Comparison of ENCODE assay signal across 8 cellular contexts in the genomic region with DNA sequence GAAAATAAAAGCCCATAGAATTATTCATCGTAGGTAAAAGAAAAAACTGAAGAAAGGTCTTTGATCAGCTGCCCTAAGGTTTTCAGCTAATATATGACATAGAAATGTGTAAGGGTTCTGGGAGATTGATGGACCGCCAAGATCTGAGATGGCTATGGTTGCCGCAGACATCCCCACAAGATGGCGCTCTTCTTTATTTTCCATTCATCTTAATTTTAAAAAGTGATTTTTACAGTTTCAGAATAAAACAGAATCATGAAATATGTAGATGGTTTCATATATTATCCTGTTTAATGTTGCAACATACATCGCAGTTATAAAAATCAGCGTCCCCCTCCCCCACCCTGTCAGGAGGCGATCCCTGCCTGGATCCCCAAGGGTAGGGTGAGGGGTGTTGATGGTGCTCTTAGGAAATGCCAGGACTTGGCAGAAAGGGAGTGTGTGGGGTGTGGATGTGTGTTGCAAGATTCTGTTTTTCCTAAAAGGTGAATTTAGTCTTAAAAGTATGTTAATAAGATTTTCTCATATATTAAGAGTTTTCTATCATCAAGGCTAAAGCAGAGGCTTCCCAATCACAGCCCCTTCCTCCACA.
DNase-seq lines count a peak whose midpoint lies in the region; ATAC-seq and TF ChIP-seq lines count a peak whose summit lies in the region.

No MANE protein-coding gene starts in this region.

- no peak overlapping the region for H3K27ac ChIP-seq in CD4-positive, CD25-positive, alpha-beta regulatory T cell (ENCODE audit: insufficient read depth, low read length, poor library complexity, severe bottlenecking)
- H3K27ac ChIP-seq in GM23248 = no peak overlapping the region
- H3K27ac ChIP-seq in VCaP = no peak overlapping the region
- H3K27ac ChIP-seq in suprapubic skin = no peak overlapping the region

- TF ChIP-seq CTCF in VCaP (conservative IDR thresholded peaks at IDR 0.05) (peak; percentile 75), glutamatergic neuron (IDR thresholded peaks at IDR 0.05; ENCODE audit: partially characterized antibody, unreplicated experiment) (peak; percentile 89), suprapubic skin (IDR thresholded peaks at IDR 0.05) (peak; percentile 33 to 57)

- in situ Hi-C loops in GM23248 (cut with MboI) = no loop called here

- H3K36me3 ChIP-seq in CD4-positive, CD25-positive, alpha-beta regulatory T cell (ENCODE audit: control insufficient read depth, insufficient read depth, low read length) = no peaks in the 10 kb centered on the region
- H3K36me3 ChIP-seq in GM23248 (ENCODE audit: low read depth) (no peaks in the 10 kb centered on the region), suprapubic skin (no peaks in the 10 kb centered on the region)

- no peaks in the 10 kb centered on the region for H3F3A ChIP-seq in GM23248 (ENCODE audit: insufficient read depth)

- H3K4me2 ChIP-seq in GM23248 (ENCODE audit: unreplicated experiment) = peak overlapping the region; percentile 67

- peaks cover 0 to 2% (median 0%) of the 10 kb centered on the region in 4 donors for H3K4me1 Mint-ChIP-seq in CD4-positive, CD25-positive, alpha-beta regulatory T cell
- H3K4me1 Mint-ChIP-seq in glutamatergic neuron (ENCODE audit: low read depth, unreplicated experiment) = peaks cover 8% of the 10 kb centered on the region

- H4K20me1 ChIP-seq in GM23248 (ENCODE audit: insufficient read depth) = no peaks in the 10 kb centered on the region

- DNase-seq in CD4-positive, CD25-positive, alpha-beta regulatory T cell = peak in 2 of 3 donors; percentile 4 to 49
- DNase-seq in GM23248 (peak; percentile 63), glutamatergic neuron (peak; percentile 34), suprapubic skin (ENCODE audit: low spot score in 2 of 2) (no peak), cerebellum (ENCODE audit: low spot score) (no peak), midbrain (lab: John Stamatoyannopoulos, UW) (no peak), hepatic stellate cell (ENCODE audit: low spot score) (no peak)

- H3K27ac Mint-ChIP-seq in CD4-positive, CD25-positive, alpha-beta regulatory T cell = no peak overlapping the region
- no peak overlapping the region for H3K27ac Mint-ChIP-seq in glutamatergic neuron (ENCODE audit: unreplicated experiment)

- no peaks in the 10 kb centered on the region for H3K9me3 ChIP-seq in CD4-positive, CD25-positive, alpha-beta regulatory T cell (ENCODE audit: control insufficient read depth in 2 of 2, low read length in 2 of 2)
- H3K9me3 ChIP-seq in GM23248 (ENCODE audit: low read depth) = no peaks in the 10 kb centered on the region
- no peaks in the 10 kb centered on the region for H3K9me3 ChIP-seq in suprapubic skin

- TF ChIP-seq POLR2A in suprapubic skin (IDR thresholded peaks at IDR 0.05) = no peak

- no peak overlapping the region for H3K4me3 ChIP-seq in CD4-positive, CD25-positive, alpha-beta regulatory T cell (ENCODE audit: low read depth, low read length)
- peak overlapping the region; percentile 44 for H3K4me3 ChIP-seq in GM23248
- H3K4me3 ChIP-seq in suprapubic skin = no peak overlapping the region

- no peak for ATAC-seq in CD4-positive, CD25-positive, alpha-beta regulatory T cell (ENCODE audit: low read depth in 2 of 2)

- no peaks in the 10 kb centered on the region for H3K4me1 ChIP-seq in CD4-positive, CD25-positive, alpha-beta regulatory T cell (ENCODE audit: control insufficient read depth, insufficient read depth, low read length, poor library complexity, severe bottlenecking)
- H3K4me1 ChIP-seq in GM23248 (ENCODE audit: insufficient read depth) (peaks cover 5% of the 10 kb centered on the region; the same call in 1 of the 2 replicates), suprapubic skin (peaks cover 7% of the 10 kb centered on the region)

- peaks cover 6% of the 10 kb centered on the region; the same call in 1 of the 2 replicates for H3K79me2 ChIP-seq in GM23248 (ENCODE audit: insufficient read depth)

- TF ChIP-seq EP300 in suprapubic skin (IDR thresholded peaks at IDR 0.05) = no peak

- no peak overlapping the region for H3K4me3 Mint-ChIP-seq in CD4-positive, CD25-positive, alpha-beta regulatory T cell
- H3K4me3 Mint-ChIP-seq in glutamatergic neuron (ENCODE audit: unreplicated experiment) = no peak overlapping the region

- peaks cover 67% of the 10 kb centered on the region for H3K27me3 Mint-ChIP-seq in CD4-positive, CD25-positive, alpha-beta regulatory T cell
- peaks cover 3% of the 10 kb centered on the region for H3K27me3 Mint-ChIP-seq in glutamatergic neuron (ENCODE audit: unreplicated experiment)

- no peaks in the 10 kb centered on the region for H3K36me3 Mint-ChIP-seq in CD4-positive, CD25-positive, alpha-beta regulatory T cell
- H3K36me3 Mint-ChIP-seq in glutamatergic neuron (ENCODE audit: unreplicated experiment) = no peaks in the 10 kb centered on the region

- H3K9me2 ChIP-seq in GM23248 (ENCODE audit: insufficient read depth) = no peaks in the 10 kb centered on the region

- H3K9ac ChIP-seq in GM23248 = no peak overlapping the region

- peaks cover 16% of the 10 kb centered on the region for H3K27me3 ChIP-seq in CD4-positive, CD25-positive, alpha-beta regulatory T cell (ENCODE audit: control insufficient read depth, insufficient read depth, low read length)
- H3K27me3 ChIP-seq in GM23248 (replicated peaks; ENCODE audit: insufficient read depth) = peaks cover 16% of the 10 kb centered on the region
- H3K27me3 ChIP-seq in suprapubic skin = peaks cover 10% of the 10 kb centered on the region

- H2AFZ ChIP-seq in GM23248 = no peak overlapping the region

- H3K9me3 Mint-ChIP-seq in CD4-positive, CD25-positive, alpha-beta regulatory T cell = peaks cover 0 to 3% (median 0%) of the 10 kb centered on the region in 7 donors
- peaks cover 4% of the 10 kb centered on the region for H3K9me3 Mint-ChIP-seq in glutamatergic neuron (ENCODE audit: unreplicated experiment)

- WGBS in GM23248 (ENCODE audit: low coverage in 1 of 2, low lambda C conversion rate in 2 of 2, missing lambda C conversion rate in 2 of 2), 2 experiments = 1 to 2% methylated on average over 7 of the region's 7 CpGs
- WGBS in suprapubic skin = 12% methylated on average over 7 of the region's 7 CpGs

Comparison
In these comparisons a context has a peak if more than half of its experiments do, and no peak if none do; other contexts are left out.
1. DNase-seq: peak in CD4-positive, CD25-positive, alpha-beta regulatory T cell (2 of 3), GM23248 (single experiment) and glutamatergic neuron (single experiment); none in suprapubic skin (0 of 2), cerebellum (single experiment), midbrain (single experiment) and hepatic stellate cell (single experiment).
2. Peak in every context shown above with its lines, with median percentiles within 50 percentile points of each other: CTCF ChIP-seq.